Comparison of ENCODE assay signal across 30 cellular contexts in the genomic region with DNA sequence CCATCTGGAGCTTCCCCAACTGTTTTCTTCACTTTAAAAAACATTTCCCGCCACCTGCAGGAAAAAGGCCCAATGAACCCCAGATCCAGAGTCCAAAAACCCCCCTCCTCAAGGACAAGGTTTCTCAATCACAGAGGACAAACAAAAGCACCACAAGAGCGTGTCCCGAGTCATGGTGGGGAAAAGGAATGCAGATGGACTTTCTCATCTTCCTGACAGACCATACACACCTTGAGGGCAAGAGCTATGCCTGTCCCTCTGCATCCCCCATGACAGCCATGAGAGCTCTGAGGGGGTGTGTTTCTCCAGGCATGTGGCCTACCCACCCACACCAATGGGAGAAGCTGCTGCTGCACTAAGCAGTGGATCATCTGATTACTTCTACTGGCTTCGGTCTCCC. TPM values are rescaled to one million over a fixed set of nuclear protein-coding genes. Genes with fewer than 3 reads are reported as not detected.
"Had no signal": no experiment of that assay in that cellular context is flagged by ENCODE, and none has a peak within 500 bp of the region (broad histone marks: within the 10 kb centered on the region; RNA-seq: fewer than 3 reads in every experiment).

No MANE protein-coding gene starts in this region.

- H3K27me3 ChIP-seq: brain microvascular endothelial cell, cardiac muscle cell, Peyer's patch, SJCRH30 had no signal

- H3K9me3 ChIP-seq: Peyer's patch, SJCRH30, SK-N-SH had no signal

- H3K36me3 ChIP-seq: brain microvascular endothelial cell had no signal

- ATAC-seq: activated CD4-positive, alpha-beta T cell treated with anti-CD3 and anti-CD28 coated beads for 36 hours had no signal

- DNase-seq: activated CD4-positive, alpha-beta memory T cell treated with anti-CD3 and anti-CD28 coated beads, Interleukin-2, amount 10 ng/mL, durations not matched to agents 7 days and 5 days; activated CD4-positive, alpha-beta T cell treated with anti-CD3 and anti-CD28 coated beads for 36 hours; activated CD4-positive, alpha-beta T cell treated with anti-CD3 and anti-CD28 coated beads, Interleukin-2, amount 50 U/mL, for 1 hour; activated T-cell treated with anti-CD3 and anti-CD28 coated beads for 4 hours; activated T-cell treated with anti-CD3 and anti-CD28 coated beads, Interleukin-2, amount 50 U/mL, for 48 hours; brain microvascular endothelial cell; KG1; NCI-H1048; NCI-H146; NCI-H187 treated with DMSO at 0.1 percent for 48 hours; NCI-H2081 treated with DMSO at 0.1 percent for 48 hours; NCI-H2171; NCI-H2227 treated with DMSO at 0.1 percent for 48 hours; NCI-H446 treated with DMSO at 0.1 percent for 48 hours; NCI-H524 treated with DMSO at 0.1 percent for 48 hours; NCI-H748 treated with DMSO at 0.1 percent for 48 hours; NK-92 treated with Interleukin-12 subunit alpha and Interleukin-12 subunit beta, amount 100 ng/mL, for 24 hours; OCI-M1; Peyer's patch; Right ventricle myocardium superior; SJCRH30; SK-N-SH; T-helper 1 cell had no signal

- H3K27ac Mint-ChIP-seq: activated CD4-positive, alpha-beta memory T cell treated with anti-CD3 and anti-CD28 coated beads, Interleukin-2, amount 10 ng/mL, durations not matched to agents 7 days and 5 days; activated CD4-positive, alpha-beta T cell treated with anti-CD3 and anti-CD28 coated beads for 36 hours; activated naive CD4-positive, alpha-beta T cell treated with anti-CD3 and anti-CD28 coated beads, Interleukin-2, amount 50 U/mL, for 24 hours; activated T-helper 2 cell treated with anti-CD3 and anti-CD28 coated beads, Interferon-gamma antibody, Interleukin-2, Interleukin-4, amounts not matched to agents 10 μg/mL and 5 μg/mL and 100 μg/mL, durations not matched to agents 14 hours and 24 hours and 36 hours had no signal

- H3K27me3 Mint-ChIP-seq: activated CD4-positive, alpha-beta memory T cell treated with anti-CD3 and anti-CD28 coated beads, Interleukin-2, amount 10 ng/mL, durations not matched to agents 7 days and 5 days; activated CD4-positive, alpha-beta T cell treated with anti-CD3 and anti-CD28 coated beads for 36 hours; activated naive CD4-positive, alpha-beta T cell treated with anti-CD3 and anti-CD28 coated beads, Interleukin-2, amount 50 U/mL, for 24 hours had no signal

- H3K4me3 Mint-ChIP-seq: activated CD4-positive, alpha-beta memory T cell treated with anti-CD3 and anti-CD28 coated beads, Interleukin-2, amount 10 ng/mL, durations not matched to agents 7 days and 5 days; activated CD4-positive, alpha-beta T cell treated with anti-CD3 and anti-CD28 coated beads for 36 hours; activated naive CD4-positive, alpha-beta T cell treated with anti-CD3 and anti-CD28 coated beads, Interleukin-2, amount 50 U/mL, for 24 hours had no signal

- FAIRE-seq: astrocyte had no signal

- H3K9me3 Mint-ChIP-seq: activated CD4-positive, alpha-beta memory T cell treated with anti-CD3 and anti-CD28 coated beads, Interleukin-2, amount 10 ng/mL, durations not matched to agents 7 days and 5 days; activated naive CD4-positive, alpha-beta T cell treated with anti-CD3 and anti-CD28 coated beads, Interleukin-2, amount 50 U/mL, for 24 hours; activated T-helper 2 cell treated with anti-CD3 and anti-CD28 coated beads, Interferon-gamma antibody, Interleukin-2, Interleukin-4, amounts not matched to agents 10 μg/mL and 5 μg/mL and 100 μg/mL, durations not matched to agents 14 hours and 24 hours and 36 hours had no signal

- H3K9ac ChIP-seq: SK-N-SH had no signal

- H3K4me1 ChIP-seq: Peyer's patch had no signal

- H3K4me2 ChIP-seq: SK-N-SH had no signal

- H3K27ac ChIP-seq: brain microvascular endothelial cell, cardiac muscle cell, Peyer's patch, RWPE1, SJCRH30, VCaP had no signal

- H3K4me3 ChIP-seq: cardiac muscle cell, Peyer's patch, SJCRH30 had no signal

RNA-seq across cellular contexts. Expression of a gene that starts 9.4 kb away (rescaled TPM):
- total RNA-seq: LHCN-M2, SJCRH30 had no signal
